1 cellular context compared by ENCODE assay signal in the genomic region with DNA sequence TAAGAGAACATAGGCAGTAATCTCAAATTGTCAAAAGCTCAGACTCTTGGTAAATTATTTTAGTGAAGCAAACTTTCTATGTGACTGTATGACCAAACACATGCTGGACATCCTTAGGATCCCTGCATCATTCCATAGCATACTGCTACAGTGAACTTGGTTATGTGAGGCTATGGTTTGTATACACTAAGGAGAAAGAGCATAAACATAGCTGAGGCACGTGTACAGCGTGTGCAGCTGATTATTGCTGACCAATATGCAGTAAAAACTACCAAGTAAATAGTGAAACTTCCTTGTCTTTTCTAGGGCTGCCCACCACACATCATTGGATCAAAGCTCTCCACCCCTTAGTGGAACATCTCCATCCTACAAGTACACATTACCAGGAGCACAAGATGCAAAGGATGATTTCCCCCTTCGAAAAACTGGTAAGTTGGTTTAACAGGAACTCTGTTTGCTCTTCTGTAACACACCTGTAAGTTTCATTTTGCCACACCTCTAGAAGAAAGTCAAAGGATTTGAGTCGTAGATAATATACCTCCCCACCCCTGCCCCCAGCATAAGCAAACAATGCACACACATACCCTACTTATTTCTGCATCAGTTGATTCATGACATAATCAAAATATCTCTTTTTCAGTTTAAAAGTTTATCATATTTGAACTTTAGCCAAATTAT.
A peak's percentile ranks its signal among the peaks of the same experiment; 100 is the strongest.
TF ChIP-seq lines count a peak whose summit lies in the region.

No MANE protein-coding gene starts in this region.

TF ChIP-seq in IMR-90, 13 proteins besides CTCF, POLR2A, EP300 and RAD21:
- TF ChIP-seq BHLHE40 (IDR thresholded peaks at IDR 0.05; ENCODE audit: low read depth, low read length), result peak; percentile 66; the same call in 1 of the 2 replicates
- no peak for TF ChIP-seq MAZ (IDR thresholded peaks at IDR 0.05; ENCODE audit: borderline replicate concordance, low read depth, low read length)
